ENCODE assay signal across 1 cellular context in genomic region chr17:35117984-35118383, GRCh38.
TF ChIP-seq lines count a peak whose summit lies in the region.

No MANE protein-coding gene starts in this region.

TF ChIP-seq in Ishikawa, 13 proteins besides CTCF, POLR2A, EP300 and RAD21 (continued from another document):
- TF ChIP-seq USF1 (IDR thresholded peaks at IDR 0.05) (no peak), FOXM1 (IDR thresholded peaks at IDR 0.05; ENCODE audit: borderline replicate concordance, low read depth) (no peak), ZBTB7A (IDR thresholded peaks at IDR 0.05; ENCODE audit: low read depth) (no peak), EGR1 (IDR thresholded peaks at IDR 0.05) (no peak), CEBPB (IDR thresholded peaks at IDR 0.05) (no peak), TAF1 (IDR thresholded peaks at IDR 0.05; ENCODE audit: low read depth) (no peak)
